Comparison of ENCODE assay signal across 8 cellular contexts in the genomic region with DNA sequence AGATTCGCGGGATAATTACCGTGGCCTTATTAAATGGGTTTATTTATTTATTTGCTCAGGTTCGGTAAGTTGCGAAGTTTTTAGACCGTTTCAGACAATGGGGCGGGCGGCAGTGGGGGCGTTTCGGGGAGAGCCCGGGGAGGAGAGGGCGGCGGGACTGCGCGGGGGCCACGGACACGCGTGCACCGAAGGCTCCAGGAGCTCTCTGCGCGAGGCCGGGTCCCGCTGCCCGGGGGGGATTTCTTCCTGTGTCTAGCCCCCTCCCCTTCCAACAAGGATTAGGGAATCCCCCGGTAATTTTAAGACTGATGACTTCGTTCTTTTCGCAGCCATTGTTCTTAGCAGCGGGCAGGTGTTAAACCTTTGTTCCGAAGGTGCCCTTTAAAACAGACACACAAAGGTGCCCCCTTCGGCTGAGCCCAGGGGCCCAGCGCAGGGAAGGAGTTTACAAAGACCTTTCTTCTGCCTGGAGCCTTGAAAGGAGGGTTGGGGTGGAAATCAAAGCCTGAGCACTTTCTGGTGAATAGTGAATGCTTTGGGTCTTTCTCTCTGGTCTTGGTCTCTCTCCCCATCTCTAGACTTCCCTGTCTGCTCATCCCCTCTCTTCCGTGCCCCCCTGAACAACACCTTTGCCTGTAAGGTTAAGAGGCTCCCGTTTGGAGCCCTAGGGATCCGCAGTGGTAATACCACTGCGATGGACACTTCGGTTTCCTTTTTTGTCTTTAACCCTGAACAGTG.
DNase-seq lines count a peak whose midpoint lies in the region; ATAC-seq and TF ChIP-seq lines count a peak whose summit lies in the region.

No MANE protein-coding gene starts in this region.

- peak overlapping the region; percentile 70 for H3K9ac ChIP-seq in rectal smooth muscle tissue (ENCODE audit: low read length)

- peak; percentile 24 for DNase-seq in stimulated activated CD4-positive, alpha-beta T cell treated with anti-CD3 and anti-CD28 coated beads, Interleukin-12 subunit alpha, Interleukin-12 subunit beta, amount 100 ng/mL, for 4 hours
- no peak for DNase-seq in stimulated activated CD4-positive, alpha-beta T cell treated with anti-CD3 and anti-CD28 coated beads, Interleukin-2, amount 100 ng/mL, for 48 hours
- peak; percentile 46 for DNase-seq in activated T-cell treated with anti-CD3 and anti-CD28 coated beads for 4 hours
- no peak for DNase-seq in fibroblast of mammary gland (ENCODE audit: low read depth)
- DNase-seq in SIG-M5 treated with dmso at 0.1 percent for 504 hours (lab: John Stamatoyannopoulos, UW; ENCODE audit: unreplicated experiment): no peak

- H3K4me3 ChIP-seq in fibroblast of mammary gland (ENCODE audit: control insufficient read depth, low read depth, low read length) (peak overlapping the region; percentile 90), rectal smooth muscle tissue (ENCODE audit: low read length) (peak overlapping the region; percentile 92)

- peaks cover 25% of the 10 kb centered on the region for H3K4me1 ChIP-seq in rectal smooth muscle tissue (ENCODE audit: control insufficient read depth, insufficient read depth, low read length)

- H3K36me3 ChIP-seq in rectal smooth muscle tissue (ENCODE audit: control insufficient read depth, insufficient read depth, low read length): no peaks in the 10 kb centered on the region

- H3K27me3 ChIP-seq in rectal smooth muscle tissue (ENCODE audit: control insufficient read depth, insufficient read depth, low read length): no peaks in the 10 kb centered on the region

- H3K27ac ChIP-seq in rectal smooth muscle tissue (ENCODE audit: low read depth, low read length): peak overlapping the region; percentile 93

- peak; percentile 4 for TF ChIP-seq CTCF in fibroblast of mammary gland (conservative IDR thresholded peaks at IDR 0.05; ENCODE audit: control insufficient read depth, insufficient read depth, low read depth, low read length)

- ATAC-seq in GM19463 (IDR thresholded peaks at IDR 0.05; ENCODE audit: unreplicated experiment) (no peak), HG02840 (IDR thresholded peaks at IDR 0.05; ENCODE audit: low FRiP score, unreplicated experiment) (no peak)

Comparison
In these comparisons a context has a peak if more than half of its experiments do, and no peak if none do; other contexts are left out.
1. DNase-seq: peak in stimulated activated CD4-positive, alpha-beta T cell treated with anti-CD3 and anti-CD28 coated beads, Interleukin-12 subunit alpha, Interleukin-12 subunit beta, amount 100 ng/mL, for 4 hours (single experiment) and activated T-cell treated with anti-CD3 and anti-CD28 coated beads for 4 hours (single experiment); none in stimulated activated CD4-positive, alpha-beta T cell treated with anti-CD3 and anti-CD28 coated beads, Interleukin-2, amount 100 ng/mL, for 48 hours (0 of 2), fibroblast of mammary gland (single experiment) and SIG-M5 treated with dmso at 0.1 percent for 504 hours (single experiment).